ENCODE assay signal across 1 cellular context in genomic region chr16:78405833-78406232, GRCh38.
TF ChIP-seq lines count a peak whose summit lies in the region.

No MANE protein-coding gene starts in this region.

TF ChIP-seq in IMR-90, 13 proteins besides CTCF, POLR2A, EP300 and RAD21:
- TF ChIP-seq NFE2L2 (IDR thresholded peaks at IDR 0.05; ENCODE audit: low read depth, low read length) (no peak), BHLHE40 (IDR thresholded peaks at IDR 0.05; ENCODE audit: low read depth, low read length) (peak; percentile 75; the same call in 1 of the 2 replicates)
